In genomic region chr18:14092625-14093361, GRCh38 we compare ENCODE assay signal across 33 cellular contexts.
"Had no signal": no experiment of that assay in that cellular context is flagged by ENCODE, and none has a peak within 500 bp of the region (broad histone marks: within the 10 kb centered on the region; RNA-seq: fewer than 3 reads in every experiment).

No MANE protein-coding gene starts in this region.

- H3K36me3 ChIP-seq: adrenal gland, heart left ventricle had no signal

- H3K27ac ChIP-seq: adrenal gland, body of pancreas, coronary artery, dorsolateral prefrontal cortex, heart left ventricle had no signal

- DNase-seq: activated CD4-positive, alpha-beta memory T cell treated with anti-CD3 and anti-CD28 coated beads for 36 hours; activated CD4-positive, alpha-beta T cell treated with anti-CD3 and anti-CD28 coated beads for 36 hours; activated CD4-positive, alpha-beta T cell treated with anti-CD3 and anti-CD28 coated beads, Interleukin-2, amount 10 ng/mL, durations not matched to agents 24 days and 14 days; activated CD4-positive, CD25-positive, alpha-beta regulatory T cell; activated CD4-positive, CD25-positive, alpha-beta regulatory T cell treated with anti-CD3 and anti-CD28 coated beads, Interleukin-2, amount 50 U/mL, for 72 hours; activated CD8-positive, alpha-beta memory T cell treated with anti-CD3 and anti-CD28 coated beads, Interleukin-2, amount 10 ng/mL, durations not matched to agents 7 days and 5 days; activated CD8-positive, alpha-beta memory T cell treated with anti-CD3 and anti-CD28 coated beads, Interleukin-2, amount 50 U/mL, for 4 hours; activated CD8-positive, alpha-beta T cell treated with anti-CD3 and anti-CD28 coated beads, Interleukin-2, amount 10 ng/mL, durations not matched to agents 7 days and 5 days; activated effector memory CD4-positive, alpha-beta T cell treated with anti-CD3 and anti-CD28 coated beads, Interleukin-2, amount 50 U/mL, for 16 hours; activated naive CD4-positive, alpha-beta T cell treated with anti-CD3 and anti-CD28 coated beads for 36 hours; activated naive CD8-positive, alpha-beta T cell treated with anti-CD3 and anti-CD28 coated beads for 36 hours; activated naive CD8-positive, alpha-beta T cell treated with anti-CD3 and anti-CD28 coated beads, Interleukin-2, amount 50 U/mL, for 24 hours; activated T-cell treated with anti-CD3 and anti-CD28 coated beads, Interleukin-2, amount 50 U/mL, for 1 hour; activated T-cell treated with anti-CD3 and anti-CD28 coated beads, Interleukin-2, amount 50 U/mL, for 48 hours; adrenal gland; amygdala; aorta; body of pancreas; caudate nucleus; dorsolateral prefrontal cortex; effector memory CD4-positive, alpha-beta T cell; endodermal cell; foreskin fibroblast; glutamatergic neuron; heart left ventricle; T-helper 2 cell had no signal

- H3K4me1 Mint-ChIP-seq: activated naive CD4-positive, alpha-beta T cell treated with anti-CD3 and anti-CD28 coated beads, Interleukin-2, amount 50 U/mL, for 24 hours; endodermal cell had no signal

- H3K27me3 Mint-ChIP-seq: activated CD4-positive, alpha-beta memory T cell treated with anti-CD3 and anti-CD28 coated beads for 36 hours; activated CD4-positive, alpha-beta T cell treated with anti-CD3 and anti-CD28 coated beads, Interleukin-2, amount 10 ng/mL, durations not matched to agents 24 days and 14 days; activated CD8-positive, alpha-beta memory T cell treated with anti-CD3 and anti-CD28 coated beads, Interleukin-2, amount 10 ng/mL, durations not matched to agents 7 days and 5 days; activated naive CD4-positive, alpha-beta T cell treated with anti-CD3 and anti-CD28 coated beads, Interleukin-2, amount 50 U/mL, for 24 hours; activated naive CD8-positive, alpha-beta T cell treated with anti-CD3 and anti-CD28 coated beads, Interleukin-2, amount 50 U/mL, for 24 hours; dendritic cell treated with granulocyte-macrophage colony-stimulating factor and Interleukin-4, amounts not matched to agents 40 ng/mL and 50 ng/mL, for 4 days had no signal

- H3K4me3 Mint-ChIP-seq: activated CD4-positive, alpha-beta memory T cell treated with anti-CD3 and anti-CD28 coated beads for 36 hours; activated CD4-positive, alpha-beta T cell treated with anti-CD3 and anti-CD28 coated beads for 36 hours; activated CD4-positive, alpha-beta T cell treated with anti-CD3 and anti-CD28 coated beads, Interleukin-2, amount 10 ng/mL, durations not matched to agents 24 days and 14 days; activated CD8-positive, alpha-beta memory T cell treated with anti-CD3 and anti-CD28 coated beads, Interleukin-2, amount 10 ng/mL, durations not matched to agents 7 days and 5 days; activated CD8-positive, alpha-beta T cell treated with anti-CD3 and anti-CD28 coated beads, Interleukin-2, amount 10 ng/mL, durations not matched to agents 7 days and 5 days; activated naive CD4-positive, alpha-beta T cell treated with anti-CD3 and anti-CD28 coated beads for 36 hours; activated naive CD4-positive, alpha-beta T cell treated with anti-CD3 and anti-CD28 coated beads, Interleukin-2, amount 50 U/mL, for 24 hours; activated naive CD8-positive, alpha-beta T cell treated with anti-CD3 and anti-CD28 coated beads for 36 hours; activated naive CD8-positive, alpha-beta T cell treated with anti-CD3 and anti-CD28 coated beads, Interleukin-2, amount 50 U/mL, for 24 hours; activated T-helper 1 cell treated with anti-CD3 and anti-CD28 coated beads, Interleukin-12 subunit alpha, Interleukin-12 subunit beta, Interleukin-2, Interleukin-4 antibody, amounts not matched to agents 30 ng/mL and 10 ng/mL and 1 ng/mL, durations not matched to agents 14 hours and 24 hours and 36 hours; dendritic cell treated with granulocyte-macrophage colony-stimulating factor and Interleukin-4, amounts not matched to agents 40 ng/mL and 50 ng/mL, for 4 days; endodermal cell had no signal

- H3K4me3 ChIP-seq: adrenal gland, body of pancreas, coronary artery, dorsolateral prefrontal cortex, heart left ventricle had no signal

- H3K27ac Mint-ChIP-seq: activated CD4-positive, alpha-beta memory T cell treated with anti-CD3 and anti-CD28 coated beads for 36 hours; activated CD4-positive, alpha-beta T cell treated with anti-CD3 and anti-CD28 coated beads for 36 hours; activated CD4-positive, alpha-beta T cell treated with anti-CD3 and anti-CD28 coated beads, Interleukin-2, amount 10 ng/mL, durations not matched to agents 24 days and 14 days; activated CD8-positive, alpha-beta memory T cell treated with anti-CD3 and anti-CD28 coated beads, Interleukin-2, amount 10 ng/mL, durations not matched to agents 7 days and 5 days; activated CD8-positive, alpha-beta T cell treated with anti-CD3 and anti-CD28 coated beads, Interleukin-2, amount 10 ng/mL, durations not matched to agents 7 days and 5 days; activated naive CD4-positive, alpha-beta T cell treated with anti-CD3 and anti-CD28 coated beads for 36 hours; activated naive CD4-positive, alpha-beta T cell treated with anti-CD3 and anti-CD28 coated beads, Interleukin-2, amount 50 U/mL, for 24 hours; activated naive CD8-positive, alpha-beta T cell treated with anti-CD3 and anti-CD28 coated beads for 36 hours; activated naive CD8-positive, alpha-beta T cell treated with anti-CD3 and anti-CD28 coated beads, Interleukin-2, amount 50 U/mL, for 24 hours; activated T-helper 1 cell treated with anti-CD3 and anti-CD28 coated beads, Interleukin-12 subunit alpha, Interleukin-12 subunit beta, Interleukin-2, Interleukin-4 antibody, amounts not matched to agents 30 ng/mL and 10 ng/mL and 1 ng/mL, durations not matched to agents 14 hours and 24 hours and 36 hours; activated T-helper 2 cell treated with anti-CD3 and anti-CD28 coated beads, Interferon-gamma antibody, Interleukin-2, Interleukin-4, amounts not matched to agents 10 μg/mL and 5 μg/mL and 100 μg/mL, durations not matched to agents 14 hours and 24 hours and 36 hours; dendritic cell treated with granulocyte-macrophage colony-stimulating factor and Interleukin-4, amounts not matched to agents 40 ng/mL and 50 ng/mL, for 4 days; endodermal cell had no signal

- ATAC-seq: activated CD4-positive, alpha-beta T cell treated with anti-CD3 and anti-CD28 coated beads for 36 hours; activated CD8-positive, alpha-beta memory T cell treated with anti-CD3 and anti-CD28 coated beads, Interleukin-2, amount 10 ng/mL, durations not matched to agents 7 days and 5 days; activated CD8-positive, alpha-beta T cell treated with anti-CD3 and anti-CD28 coated beads, Interleukin-2, amount 10 ng/mL, durations not matched to agents 7 days and 5 days; activated naive CD8-positive, alpha-beta T cell treated with anti-CD3 and anti-CD28 coated beads, Interleukin-2, amount 50 U/mL, for 24 hours; body of pancreas; esophagus mucosa; heart left ventricle had no signal

- H3K9me3 ChIP-seq: adrenal gland, body of pancreas, heart left ventricle had no signal

- H3K27me3 ChIP-seq: adrenal gland, body of pancreas, dorsolateral prefrontal cortex, heart left ventricle had no signal

- H3K4me1 ChIP-seq: adrenal gland, body of pancreas, heart left ventricle had no signal

- FAIRE-seq: frontal cortex had no signal

- H3K9me3 Mint-ChIP-seq: activated CD4-positive, alpha-beta memory T cell treated with anti-CD3 and anti-CD28 coated beads for 36 hours; activated CD4-positive, alpha-beta T cell treated with anti-CD3 and anti-CD28 coated beads, Interleukin-2, amount 10 ng/mL, durations not matched to agents 24 days and 14 days; activated naive CD4-positive, alpha-beta T cell treated with anti-CD3 and anti-CD28 coated beads for 36 hours; activated naive CD4-positive, alpha-beta T cell treated with anti-CD3 and anti-CD28 coated beads, Interleukin-2, amount 50 U/mL, for 24 hours; activated naive CD8-positive, alpha-beta T cell treated with anti-CD3 and anti-CD28 coated beads for 36 hours; activated naive CD8-positive, alpha-beta T cell treated with anti-CD3 and anti-CD28 coated beads, Interleukin-2, amount 50 U/mL, for 24 hours; activated T-helper 1 cell treated with anti-CD3 and anti-CD28 coated beads, Interleukin-12 subunit alpha, Interleukin-12 subunit beta, Interleukin-2, Interleukin-4 antibody, amounts not matched to agents 30 ng/mL and 10 ng/mL and 1 ng/mL, durations not matched to agents 14 hours and 24 hours and 36 hours; activated T-helper 2 cell treated with anti-CD3 and anti-CD28 coated beads, Interferon-gamma antibody, Interleukin-2, Interleukin-4, amounts not matched to agents 10 μg/mL and 5 μg/mL and 100 μg/mL, durations not matched to agents 14 hours and 24 hours and 36 hours; dendritic cell treated with granulocyte-macrophage colony-stimulating factor and Interleukin-4, amounts not matched to agents 40 ng/mL and 50 ng/mL, for 4 days; endodermal cell had no signal
